Comparison of ENCODE assay signal across 8 cellular contexts in the genomic region with DNA sequence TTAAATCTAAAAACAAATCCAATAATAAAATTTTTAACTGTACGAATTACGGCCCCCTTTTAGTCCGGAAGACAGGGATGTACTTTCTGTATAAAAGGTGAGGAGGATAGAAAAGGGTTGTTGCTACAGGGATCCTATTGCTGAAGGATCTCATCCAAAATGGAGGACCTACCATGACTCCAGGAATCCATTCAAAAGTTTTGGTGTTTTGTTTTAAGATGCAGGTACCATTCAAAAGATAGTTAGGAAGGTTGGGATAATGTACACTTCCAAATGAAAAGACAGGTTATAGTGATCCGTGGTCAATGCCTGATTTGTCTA. TPM values are rescaled to one million over a fixed set of nuclear protein-coding genes. Genes with fewer than 3 reads are reported as not detected.
DNase-seq lines count a peak whose midpoint lies in the region; ATAC-seq and TF ChIP-seq lines count a peak whose summit lies in the region.

No MANE protein-coding gene starts in this region.

- H3K36me3 ChIP-seq in stomach: no peaks in the 10 kb centered on the region

- H3K4me3 Mint-ChIP-seq in activated B cell treated with CpG ODN at 0.5 μM for 24 hours: peak overlapping the region; percentile 78

- 74 to 84% (median 82%) methylated on average over 4 of the region's 4 CpGs for WGBS in stomach, 5 donors

- H3K27ac Mint-ChIP-seq in activated B cell treated with CpG ODN at 0.5 μM for 24 hours: no peak overlapping the region

- peaks cover 21% of the 10 kb centered on the region for H3K4me1 Mint-ChIP-seq in activated B cell treated with CpG ODN at 0.5 μM for 24 hours

- peaks cover 9% of the 10 kb centered on the region for H3K27me3 Mint-ChIP-seq in activated B cell treated with CpG ODN at 0.5 μM for 24 hours

- no peak for TF ChIP-seq CTCF in activated B cell treated with CpG ODN at 0.5 μM for 24 hours (IDR thresholded peaks at IDR 0.05)
- TF ChIP-seq CTCF in stomach (IDR thresholded peaks at IDR 0.05): no peak

- no peaks in the 10 kb centered on the region for H3K9me3 ChIP-seq in stomach

- ATAC-seq in activated B cell treated with CpG ODN at 0.5 μM for 24 hours (ENCODE audit: low read depth): no peak

- no peak for TF ChIP-seq EP300 in stomach (IDR thresholded peaks at IDR 0.05)

- no peaks in the 10 kb centered on the region for H3K27me3 ChIP-seq in stomach

- CTCF ChIA-PET in activated B cell treated with CpG ODN at 0.5 μM for 24 hours (lab: Charles Lee): interaction anchor here (0.9 kb wide), 1 partner anchor 191 kb away, joined by 3 read pairs; no protein-coding TSS in a partner anchor

- no peak for TF ChIP-seq POLR2A in stomach (IDR thresholded peaks at IDR 0.05)

- H3K4me3 ChIP-seq in iPS-11a (ENCODE audit: low read depth, low read length) (peak overlapping the region; percentile 50), stomach (peak overlapping the region; percentile 67 to 96 (median 90))

- POLR2A ChIA-PET in activated B cell treated with CpG ODN at 0.5 μM for 24 hours (lab: Charles Lee): no interaction called here

- H3K27ac ChIP-seq in stomach: peak overlapping the region; percentile 28 to 99 (median 98)

- intact Hi-C loops in activated B cell treated with CpG ODN at 0.5 μM for 24 hours (cut with micrococcal nuclease) (loop anchor here (5.0 to 10.0 kb wide), 3 partner anchors 99 to 271 kb away; a partner anchor contains a TSS), stomach (cut with DNase I; ENCODE audit: low total_unique reads) (no loop called here)

- peaks cover 5% of the 10 kb centered on the region for H3K36me3 Mint-ChIP-seq in activated B cell treated with CpG ODN at 0.5 μM for 24 hours (ENCODE audit: low read depth)

- peaks cover 15 to 33% (median 21%) of the 10 kb centered on the region in 4 donors for H3K4me1 ChIP-seq in stomach

- peak; percentile 9 for DNase-seq in NCI-H345 (lab: John Stamatoyannopoulos, UW)
- no peak for DNase-seq in NCI-H345 treated with DMSO at 0.1 percent for 48 hours (lab: John Stamatoyannopoulos, UW; ENCODE audit: unreplicated experiment)
- DNase-seq in activated B cell treated with CpG ODN at 0.5 μM for 24 hours: no peak
- no peak for DNase-seq in stomach
- no peak for DNase-seq in SHP77 treated with DMSO at 0.1 percent for 48 hours (lab: John Stamatoyannopoulos, UW)
- no peak for DNase-seq in NCI-H446 treated with DMSO at 0.1 percent for 48 hours (lab: John Stamatoyannopoulos, UW)
- no peak for DNase-seq in HUDEP-2 (lab: John Stamatoyannopoulos, UW; ENCODE audit: unreplicated experiment in 76 of 76)

- H3K9me3 Mint-ChIP-seq in activated B cell treated with CpG ODN at 0.5 μM for 24 hours: no peaks in the 10 kb centered on the region

RNA-seq across cellular contexts. Expression of a gene that starts 1.3 kb away (rescaled TPM):
- 1.2 and 1.4 TPM in 2 replicates for total RNA-seq in activated B cell treated with CpG ODN at 0.5 μM for 24 hours
- total RNA-seq in stomach: 100 to 1,000 TPM in 4 of 5 donors, 10 to 100 TPM in 1; 70.1 to 186 (median 154) TPM
- 10 to 100 TPM in 2 of 3 donors, 1 to 10 TPM in 1; 8.5 to 40.9 (median 38.5) TPM for polyA plus RNA-seq in stomach

Comparison
In these comparisons a context has a peak if more than half of its experiments do, and no peak if none do; other contexts are left out.
1. RNA of a gene that starts 1.3 kb away (total RNA-seq): 70.1 to 186 TPM in stomach; 1.2 to 1.4 TPM in activated B cell treated with CpG ODN at 0.5 μM for 24 hours; every median in the first group is over 10 times any median in the second.